ENCODE assay signal across 16 cellular contexts in genomic region chr9:96758845-96759673, GRCh38. TPM values are rescaled to one million over a fixed set of nuclear protein-coding genes. Genes with fewer than 3 reads are reported as not detected.
DNase-seq lines count a peak whose midpoint lies in the region; TF ChIP-seq lines count a peak whose summit lies in the region.
"Had no signal": no experiment of that assay in that cellular context is flagged by ENCODE, and none has a peak within 500 bp of the region (broad histone marks: within the 10 kb centered on the region; RNA-seq: fewer than 3 reads in every experiment).

No MANE protein-coding gene starts in this region.

- CTCF ChIA-PET in Caco-2 (lab: Charles Lee): no interaction called here

- no peak overlapping the region for H2BK120ac ChIP-seq in mesenchymal stem cell (ENCODE audit: low read depth, low read length)
- no peak overlapping the region for H2BK120ac ChIP-seq in neuronal stem cell (ENCODE audit: low read depth, low read length)

- no peak overlapping the region for H2BK15ac ChIP-seq in mesenchymal stem cell (ENCODE audit: low read depth, poor library complexity, severe bottlenecking)
- H2BK15ac ChIP-seq in neuronal stem cell (ENCODE audit: low read length): no peak overlapping the region

- H2AK5ac ChIP-seq in mesenchymal stem cell (ENCODE audit: low read length, severe bottlenecking) (no peak overlapping the region), neuronal stem cell (ENCODE audit: low read depth, low read length) (no peak overlapping the region)

- POLR2A ChIA-PET in Caco-2 (lab: Charles Lee): no interaction called here

- H4K91ac ChIP-seq in mesenchymal stem cell (ENCODE audit: low read length) (no peak overlapping the region), neuronal stem cell (ENCODE audit: low read depth, low read length, poor library complexity) (no peak overlapping the region)

- peaks cover 53% of the 10 kb centered on the region for H3K9me3 Mint-ChIP-seq in Caco-2 (ENCODE audit: unreplicated experiment)

- H2BK5ac ChIP-seq in mesenchymal stem cell (ENCODE audit: low read depth, low read length, poor library complexity, severe bottlenecking) (no peak overlapping the region), neuronal stem cell (ENCODE audit: low read length) (no peak overlapping the region)

- no peak for DNase-seq in Caco-2
- peak; percentile 25 for DNase-seq in mesenchymal stem cell
- DNase-seq in SKM-1 (lab: John Stamatoyannopoulos, UW; ENCODE audit: unreplicated experiment): no peak
- DNase-seq in NCI-H2196 (lab: John Stamatoyannopoulos, UW; ENCODE audit: unreplicated experiment): no peak
- DNase-seq in neuronal stem cell (ENCODE audit: low spot score): no peak
- no peak for DNase-seq in brain microvascular endothelial cell
- DNase-seq: activated CD4-positive, alpha-beta T cell treated with anti-CD3 and anti-CD28 coated beads, Interleukin-2, amount 50 U/mL, for 1 hour; activated naive CD4-positive, alpha-beta T cell treated with anti-CD3 and anti-CD28 coated beads, Interleukin-2, amount 50 U/mL, for 16 hours; immature natural killer cell; MG63; NCI-H1694 treated with DMSO at 0.1 percent for 48 hours; NCI-H524 had no signal

- H3K4ac ChIP-seq in mesenchymal stem cell (ENCODE audit: low read depth in 1 of 2, low read length in 2 of 2): no peak overlapping the region
- no peak overlapping the region for H3K4ac ChIP-seq in neuronal stem cell (ENCODE audit: low read length)

- WGBS in mesenchymal stem cell: 95% methylated on average over 5 of the region's 9 CpGs
- WGBS in neuronal stem cell (ENCODE audit: extremely low coverage in 2 of 2, insufficient read length in 2 of 2, insufficient replicate concordance in 1 of 2), 2 donors: no CpG with 5 or more reads among the region's 9 CpGs

- TF ChIP-seq CTCF in Caco-2 (IDR thresholded peaks at IDR 0.05; ENCODE audit: insufficient read depth in 1 of 2, low read depth in 1 of 2, low read length in 1 of 2, severe bottlenecking in 1 of 2, unreplicated experiment in 1 of 2) (no peak), brain microvascular endothelial cell (IDR thresholded peaks at IDR 0.05; ENCODE audit: low read depth, low read length, missing control alignments) (no peak)

- in situ Hi-C loops in brain microvascular endothelial cell (cut with HindIII; ENCODE audit: low pct_ligation_motif_present, low sequenced_read_pairs): no loop called here

- H3K4me1 ChIP-seq in Caco-2 (no peaks in the 10 kb centered on the region), HUES48 (ENCODE audit: control insufficient read depth, insufficient read depth, low read length) (no peaks in the 10 kb centered on the region), duodenal mucosa (ENCODE audit: control insufficient read depth in 1 of 2, insufficient read depth in 2 of 2, low read length in 2 of 2) (no peaks in the 10 kb centered on the region), mesenchymal stem cell (ENCODE audit: control insufficient read depth, insufficient read depth, low read depth, low read length) (no peaks in the 10 kb centered on the region), neuronal stem cell (ENCODE audit: control insufficient read depth in 2 of 2, insufficient read depth in 1 of 2, low read depth in 1 of 2, low read length in 2 of 2) (no peaks in the 10 kb centered on the region)
- H3K4me1 ChIP-seq: neural progenitor cell had no signal

- no peak overlapping the region for H2BK12ac ChIP-seq in mesenchymal stem cell (ENCODE audit: low read length in 2 of 2)
- no peak overlapping the region for H2BK12ac ChIP-seq in neuronal stem cell (ENCODE audit: low read length)

- H3K36me3 ChIP-seq in Caco-2 (ENCODE audit: control insufficient read depth, insufficient read depth, low read length) (peaks cover 6% of the 10 kb centered on the region), HUES48 (ENCODE audit: control insufficient read depth, insufficient read depth, low read length) (peaks cover 60% of the 10 kb centered on the region), duodenal mucosa (ENCODE audit: control insufficient read depth in 1 of 2, insufficient read depth in 2 of 2, low read length in 2 of 2) (peaks cover 49 to 66% of the 10 kb centered on the region in 2 donors), mesenchymal stem cell (ENCODE audit: control insufficient read depth in 1 of 2, insufficient read depth in 2 of 2, low read depth in 1 of 2, low read length in 2 of 2) (peaks cover 23 to 74% of the 10 kb centered on the region in 2 experiments), neuronal stem cell (replicated peaks in 1 of 2; ENCODE audit: control insufficient read depth in 2 of 2, insufficient read depth in 2 of 2, low read length in 2 of 2) (peaks cover 28 to 66% of the 10 kb centered on the region in 2 donors), brain microvascular endothelial cell (replicated peaks) (peaks cover 51% of the 10 kb centered on the region)

- no peak overlapping the region for H3K23ac ChIP-seq in mesenchymal stem cell (ENCODE audit: low read length in 2 of 2)
- H3K23ac ChIP-seq in neuronal stem cell (ENCODE audit: low read depth, low read length, poor library complexity): no peak overlapping the region

- no peak overlapping the region for H3K9ac ChIP-seq in HUES48 (ENCODE audit: low read depth, low read length)
- H3K9ac ChIP-seq in duodenal mucosa (ENCODE audit: low read depth in 1 of 2, low read length in 2 of 2): no peak overlapping the region
- H3K9ac ChIP-seq in mesenchymal stem cell (ENCODE audit: low read length): no peak overlapping the region
- H3K9ac ChIP-seq in neuronal stem cell (ENCODE audit: low read depth, low read length, poor library complexity): no peak overlapping the region
- H3K9ac ChIP-seq: neural progenitor cell had no signal

- H3K9me3 ChIP-seq in Caco-2: peaks cover 51% of the 10 kb centered on the region
- peaks cover 97% of the 10 kb centered on the region for H3K9me3 ChIP-seq in HUES48 (ENCODE audit: control insufficient read depth, insufficient read depth, low read length)
- peaks cover 73 to 92% of the 10 kb centered on the region in 2 donors for H3K9me3 ChIP-seq in duodenal mucosa (ENCODE audit: control insufficient read depth in 1 of 2, low read length in 2 of 2)
- H3K9me3 ChIP-seq in mesenchymal stem cell (ENCODE audit: control insufficient read depth, low read length): peaks cover 99% of the 10 kb centered on the region
- peaks cover 44 to 95% of the 10 kb centered on the region in 2 donors for H3K9me3 ChIP-seq in neuronal stem cell (replicated peaks in 1 of 2; ENCODE audit: control insufficient read depth in 2 of 2, insufficient read depth in 1 of 2, low read depth in 1 of 2, low read length in 2 of 2)

- H3K4me1 Mint-ChIP-seq in Caco-2 (ENCODE audit: low read depth, unreplicated experiment): no peaks in the 10 kb centered on the region
- H3K4me1 Mint-ChIP-seq: immature natural killer cell, memory B cell, neural progenitor cell had no signal

- TSS peak; percentile 9 for BruUV-seq in Caco-2 (replicated peaks; lab: Mats Ljungman, UMichigan)

- H3K14ac ChIP-seq in mesenchymal stem cell (ENCODE audit: low read length in 2 of 2): no peak overlapping the region
- no peak overlapping the region for H3K14ac ChIP-seq in neuronal stem cell (ENCODE audit: low read length)

- H3K4me2 ChIP-seq in mesenchymal stem cell (ENCODE audit: low read length, poor library complexity, severe bottlenecking) (no peak overlapping the region), neuronal stem cell (ENCODE audit: insufficient read depth, low read length, poor library complexity, severe bottlenecking) (no peak overlapping the region)
- H3K4me2 ChIP-seq: neural progenitor cell had no signal

- H3K36me3 Mint-ChIP-seq in Caco-2 (ENCODE audit: insufficient read depth, unreplicated experiment): peaks cover 66% of the 10 kb centered on the region

- H4K8ac ChIP-seq in mesenchymal stem cell (ENCODE audit: low read length) (no peak overlapping the region), neuronal stem cell (ENCODE audit: low read depth, low read length) (no peak overlapping the region)

- H2AFZ ChIP-seq in mesenchymal stem cell (ENCODE audit: low read depth, low read length) (no peak overlapping the region), neuronal stem cell (ENCODE audit: low read length) (no peak overlapping the region)
- H2AFZ ChIP-seq: neural progenitor cell had no signal

- no peak overlapping the region for H3K27ac Mint-ChIP-seq in Caco-2 (ENCODE audit: unreplicated experiment)
- H3K27ac Mint-ChIP-seq: immature natural killer cell, memory B cell, neural progenitor cell had no signal

- H3K27me3 Mint-ChIP-seq in Caco-2 (ENCODE audit: insufficient read depth, unreplicated experiment): no peaks in the 10 kb centered on the region
- H3K27me3 Mint-ChIP-seq: memory B cell had no signal

- H3K79me1 ChIP-seq in mesenchymal stem cell (replicated peaks; ENCODE audit: low read length, poor library complexity, severe bottlenecking): peaks cover 2% of the 10 kb centered on the region
- no peaks in the 10 kb centered on the region for H3K79me1 ChIP-seq in neuronal stem cell (ENCODE audit: low read depth, low read length)

- no peaks in the 10 kb centered on the region for H3K27me3 ChIP-seq in Caco-2 (replicated peaks; ENCODE audit: control insufficient read depth, insufficient read depth, low read length)
- H3K27me3 ChIP-seq in HUES48 (ENCODE audit: control insufficient read depth, insufficient read depth, low read length): no peaks in the 10 kb centered on the region
- no peaks in the 10 kb centered on the region for H3K27me3 ChIP-seq in duodenal mucosa (ENCODE audit: control insufficient read depth in 1 of 2, insufficient read depth in 2 of 2, low read length in 2 of 2)
- no peaks in the 10 kb centered on the region for H3K27me3 ChIP-seq in mesenchymal stem cell (ENCODE audit: control insufficient read depth in 1 of 2, insufficient read depth in 1 of 2, low read length in 2 of 2)
- no peaks in the 10 kb centered on the region for H3K27me3 ChIP-seq in neuronal stem cell (ENCODE audit: control insufficient read depth in 3 of 3, insufficient read depth in 3 of 3, low read depth in 1 of 3, low read length in 3 of 3)
- H3K27me3 ChIP-seq in brain microvascular endothelial cell (replicated peaks): no peaks in the 10 kb centered on the region
- H3K27me3 ChIP-seq: MG63, neural progenitor cell had no signal

- H3K4me3 Mint-ChIP-seq in Caco-2 (ENCODE audit: unreplicated experiment): no peak overlapping the region
- H3K4me3 Mint-ChIP-seq: immature natural killer cell, memory B cell, neural progenitor cell had no signal

- no peak overlapping the region for H3K27ac ChIP-seq in HUES48 (ENCODE audit: low read depth, low read length)
- H3K27ac ChIP-seq in duodenal mucosa (ENCODE audit: low read depth, low read length): no peak overlapping the region
- H3K27ac ChIP-seq in mesenchymal stem cell (ENCODE audit: low read length, poor library complexity, severe bottlenecking): no peak overlapping the region
- no peak overlapping the region for H3K27ac ChIP-seq in neuronal stem cell (replicated peaks; ENCODE audit: low read length)
- no peak overlapping the region for H3K27ac ChIP-seq in brain microvascular endothelial cell
- H3K27ac ChIP-seq: neural progenitor cell had no signal

- no peak overlapping the region for H3K18ac ChIP-seq in mesenchymal stem cell (ENCODE audit: low read depth in 1 of 2, low read length in 2 of 2)
- H3K18ac ChIP-seq in neuronal stem cell (ENCODE audit: low read length): no peak overlapping the region

- H3K4me3 ChIP-seq in Caco-2 (ENCODE audit: low read depth, low read length) (no peak overlapping the region), HUES48 (ENCODE audit: low read depth, low read length) (peak overlapping the region; percentile 10; the same call in 1 of the 2 replicates), duodenal mucosa (ENCODE audit: low read depth in 1 of 2, low read length in 2 of 2) (peak overlapping the region; percentile 23 to 28), mesenchymal stem cell (ENCODE audit: insufficient read depth in 1 of 2, low read depth in 1 of 2, low read length in 2 of 2) (peak overlapping the region in 1 of 2 experiments; percentile 64), neuronal stem cell (ENCODE audit: low read length in 2 of 2) (no peak overlapping the region), brain microvascular endothelial cell (ENCODE audit: low read depth, low read length) (no peak overlapping the region)
- H3K4me3 ChIP-seq: MG63, neural progenitor cell had no signal

- intact Hi-C loops in Caco-2 (cut with micrococcal nuclease; ENCODE audit: unreplicated experiment): no loop called here

RNA-seq across cellular contexts. Expression of gene ZNF510, which starts 18.8 kb away (rescaled TPM):
- 10.2 and 13.1 TPM in 2 replicates for total RNA-seq in Caco-2 (2022)
- 3.6 TPM for polyA plus RNA-seq in mesenchymal stem cell (2013, experiment 1 of 2)
- 3.6 TPM for polyA plus RNA-seq in mesenchymal stem cell (2013, experiment 2 of 2)
- polyA plus RNA-seq in neuronal stem cell (2013, experiment 1 of 2): 9.8 TPM
- 9.7 TPM for polyA plus RNA-seq in neuronal stem cell (2013, experiment 2 of 2)

Comparison
In these comparisons a context has a peak if more than half of its experiments do, and no peak if none do; other contexts are left out.
1. H3K4me3 ChIP-seq: peak in HUES48 (single experiment) and duodenal mucosa (2 of 2); none in Caco-2 (single experiment), neuronal stem cell (0 of 2) and brain microvascular endothelial cell (single experiment).